Comparison of ENCODE assay signal across 17 cellular contexts in the genomic region with DNA sequence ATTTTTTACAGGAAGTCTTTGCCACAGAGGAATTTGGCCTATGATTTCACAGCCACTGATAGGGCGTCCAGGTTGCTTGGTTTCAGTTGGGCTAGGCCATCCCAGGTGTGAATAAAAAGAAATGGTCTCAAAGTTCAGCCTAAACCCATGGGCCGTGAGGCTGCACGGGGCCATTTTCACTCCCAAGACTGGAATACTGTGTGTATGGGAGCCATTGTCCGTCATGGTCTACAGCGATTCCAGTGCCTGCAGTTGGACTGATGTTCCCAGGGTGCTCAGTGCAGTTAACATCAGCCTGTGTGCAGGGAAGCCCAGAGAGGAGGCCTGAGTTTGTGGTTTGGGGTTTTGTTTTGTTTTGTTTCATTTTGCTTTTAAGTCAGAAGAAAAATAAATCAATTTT.
DNase-seq lines count a peak whose midpoint lies in the region; ATAC-seq and TF ChIP-seq lines count a peak whose summit lies in the region.
"Had no signal": no experiment of that assay in that cellular context is flagged by ENCODE, and none has a peak within 500 bp of the region (broad histone marks: within the 10 kb centered on the region; RNA-seq: fewer than 3 reads in every experiment).

No MANE protein-coding gene starts in this region.

- TF ChIP-seq CTCF in GM12865 (IDR thresholded peaks at IDR 0.05; ENCODE audit: insufficient read depth, low read depth, low read length, missing control alignments): no peak
- no peak for TF ChIP-seq CTCF in natural killer cell (IDR thresholded peaks at IDR 0.05)
- TF ChIP-seq CTCF in prostate gland (IDR thresholded peaks at IDR 0.05): no peak

- intact Hi-C loops in natural killer cell (cut with micrococcal nuclease): loop anchor here (5.0 kb wide), 2 partner anchors 654 to 811 kb away; no protein-coding TSS in a partner anchor
- intact Hi-C loops in prostate gland (cut with DNase I): no loop called here

- ATAC-seq in GM21786 (IDR thresholded peaks at IDR 0.05; ENCODE audit: unreplicated experiment) (peak; percentile 24), T-helper 17 cell (no peak), natural killer cell (no peak)
- ATAC-seq: body of pancreas, HCT116 had no signal

- no peak for TF ChIP-seq POLR2A in prostate gland (IDR thresholded peaks at IDR 0.05)

- peaks cover 12% of the 10 kb centered on the region for H3K4me1 Mint-ChIP-seq in T-helper 17 cell
- H3K4me1 Mint-ChIP-seq in natural killer cell: peaks cover 76 to 80% of the 10 kb centered on the region in 2 donors

- peaks cover 9% of the 10 kb centered on the region for H3K4me1 ChIP-seq in prostate gland (replicated peaks)

- H3K27ac ChIP-seq in prostate gland: no peak overlapping the region
- H3K27ac ChIP-seq: body of pancreas, parathyroid adenoma, thoracic aorta had no signal

- H3K4me3 Mint-ChIP-seq in T-helper 17 cell: no peak overlapping the region
- H3K4me3 Mint-ChIP-seq in natural killer cell: peak overlapping the region; percentile 75

- H3K27me3 ChIP-seq in prostate gland (replicated peaks; ENCODE audit: insufficient read depth): no peaks in the 10 kb centered on the region
- H3K27me3 ChIP-seq: body of pancreas had no signal

- no peak overlapping the region for H3K4me3 ChIP-seq in GM12865 (ENCODE audit: low read depth, low read length)
- no peak overlapping the region for H3K4me3 ChIP-seq in prostate gland
- H3K4me3 ChIP-seq: body of pancreas, thoracic aorta had no signal

- H3K36me3 ChIP-seq in prostate gland: no peaks in the 10 kb centered on the region
- H3K36me3 ChIP-seq: thoracic aorta had no signal

- H3K36me3 Mint-ChIP-seq in T-helper 17 cell (ENCODE audit: low read depth) (peaks cover 2% of the 10 kb centered on the region), natural killer cell (no peaks in the 10 kb centered on the region)

- DNase-seq in GM12865 (ENCODE audit: low read depth) (peak; percentile 43), T-helper 17 cell (no peak), natural killer cell (no peak), prostate gland (ENCODE audit: low spot score) (no peak), COLO668 (lab: John Stamatoyannopoulos, UW; ENCODE audit: unreplicated experiment) (no peak)
- no peak for DNase-seq in effector CD8-positive, alpha-beta T cell (lab: John Stamatoyannopoulos, UW)
- DNase-seq: activated naive CD4-positive, alpha-beta T cell treated with anti-CD3 and anti-CD28 coated beads, Interleukin-2, amount 50 U/mL, for 16 hours; AML-193; body of pancreas; GDM1; NCI-H2081; NCI-H510A treated with DMSO at 0.1 percent for 48 hours; OCI-M1 had no signal

- H3K9me3 ChIP-seq in T-helper 17 cell (ENCODE audit: control insufficient read depth, low read length, poor library complexity, severe bottlenecking) (no peaks in the 10 kb centered on the region), prostate gland (no peaks in the 10 kb centered on the region)
- H3K9me3 ChIP-seq: body of pancreas, thoracic aorta had no signal

- no peaks in the 10 kb centered on the region for H3K9me3 Mint-ChIP-seq in natural killer cell

- 88% methylated on average over 5 of the region's 5 CpGs for WGBS in prostate gland

- H3K27me3 Mint-ChIP-seq in T-helper 17 cell: no peaks in the 10 kb centered on the region
- no peaks in the 10 kb centered on the region for H3K27me3 Mint-ChIP-seq in natural killer cell (ENCODE audit: low read depth in 2 of 2)

- H3K27ac Mint-ChIP-seq in T-helper 17 cell: peak overlapping the region; percentile 16
- H3K27ac Mint-ChIP-seq in natural killer cell: peak overlapping the region; percentile 77 to 88
